In the genomic region with DNA sequence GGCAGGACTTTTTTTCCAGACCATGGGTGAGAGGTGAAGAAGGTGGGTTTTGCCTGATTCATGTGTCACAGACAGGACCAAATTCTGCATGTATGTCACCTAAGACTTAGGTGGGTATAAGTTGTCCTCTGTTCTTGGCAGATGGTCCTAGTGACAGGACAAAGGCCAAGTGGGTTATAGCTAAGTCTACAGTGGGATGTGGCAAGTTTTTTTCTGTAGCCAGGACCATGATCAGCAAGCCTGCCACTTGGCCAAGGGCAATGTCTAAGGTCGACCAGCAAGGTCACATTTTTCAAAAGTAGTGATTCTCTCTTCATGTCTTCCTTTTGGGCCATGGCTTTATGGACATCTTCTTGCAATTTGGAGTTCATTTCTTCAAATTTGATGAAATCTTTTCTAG, we compare ENCODE assay signal across 14 cellular contexts.
"Had no signal": no experiment of that assay in that cellular context is flagged by ENCODE, and none has a peak within 500 bp of the region (broad histone marks: within the 10 kb centered on the region; RNA-seq: fewer than 3 reads in every experiment).

No MANE protein-coding gene starts in this region.

- H3K4me3 ChIP-seq: coronary artery, gastrocnemius medialis, left lung, neural progenitor cell, pancreas, stomach, thoracic aorta had no signal

- H3K4me3 Mint-ChIP-seq: neural progenitor cell, WTC11 had no signal

- H3K4me1 Mint-ChIP-seq: neural progenitor cell, WTC11 had no signal

- H3K27ac ChIP-seq: coronary artery, gastrocnemius medialis, left lung, neural progenitor cell, pancreas, stomach, thoracic aorta had no signal

- ATAC-seq: gastrocnemius medialis, left lung, pancreas, WTC11 had no signal

- DNase-seq: caudate nucleus; effector CD4-positive, alpha-beta T cell; gastrocnemius medialis; islet precursor cell; left lung; mesenchymal stem cell; pancreas; SK-N-SH; stimulated activated CD4-positive, alpha-beta T cell treated with anti-CD3 and anti-CD28 coated beads, Interleukin-2, amount 100 ng/mL, for 48 hours; stomach had no signal

- H3K27me3 ChIP-seq: gastrocnemius medialis, left lung, neural progenitor cell, pancreas, stomach had no signal

- H3K4me1 ChIP-seq: neural progenitor cell, pancreas, stomach had no signal

- H3K27ac Mint-ChIP-seq: neural progenitor cell, WTC11 had no signal
